Comparison of ENCODE assay signal across 17 cellular contexts in the genomic region with DNA sequence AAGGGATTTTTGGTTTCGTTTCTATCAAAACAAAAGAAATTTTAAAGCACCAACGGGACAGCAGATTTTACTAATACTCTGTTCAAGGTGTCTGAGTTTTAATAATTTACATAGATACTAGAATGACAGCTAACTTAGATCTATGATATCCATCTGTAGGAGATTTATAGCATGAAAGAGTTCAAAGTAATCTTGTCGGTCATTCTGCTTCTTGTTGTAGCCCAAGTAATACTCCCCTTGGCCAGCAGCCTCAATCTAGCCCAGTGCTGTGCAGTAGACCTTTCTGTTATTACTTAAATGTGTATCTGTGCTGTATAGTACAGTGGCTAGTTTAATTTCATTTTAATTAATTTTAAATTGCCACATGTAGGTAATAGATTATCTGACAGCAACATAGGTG.
"Had no signal": no experiment of that assay in that cellular context is flagged by ENCODE, and none has a peak within 500 bp of the region (broad histone marks: within the 10 kb centered on the region; RNA-seq: fewer than 3 reads in every experiment).

No MANE protein-coding gene starts in this region.

- H3K27me3 Mint-ChIP-seq: activated CD4-positive, alpha-beta T cell treated with anti-CD3 and anti-CD28 coated beads, Interleukin-2, amount 10 ng/mL, durations not matched to agents 7 days and 5 days had no signal

- DNase-seq: activated CD4-positive, alpha-beta T cell treated with anti-CD3 and anti-CD28 coated beads, Interleukin-2, amount 10 ng/mL, durations not matched to agents 7 days and 5 days; activated effector memory CD4-positive, alpha-beta T cell treated with anti-CD3 and anti-CD28 coated beads, Interleukin-2, amount 50 U/mL, for 16 hours; activated T-cell treated with anti-CD3 and anti-CD28 coated beads, Interleukin-2, amount 50 U/mL, for 1 hour; anterior cingulate cortex; dorsolateral prefrontal cortex; heart left ventricle; left lung; mesendoderm; pancreas; stimulated activated CD4-positive, alpha-beta T cell treated with anti-CD3 and anti-CD28 coated beads, Interleukin-15, amount 100 ng/mL, for 24 hours; stimulated activated CD4-positive, alpha-beta T cell treated with anti-CD3 and anti-CD28 coated beads, Interleukin-4, amount 100 ng/mL, for 24 hours; tibial artery; uterus had no signal

- H3K4me3 ChIP-seq: dorsolateral prefrontal cortex, heart left ventricle, left lung, pancreas, tibial artery, uterus had no signal

- H3K27ac ChIP-seq: heart left ventricle, left lung, pancreas, tibial artery, uterus had no signal

- H3K27me3 ChIP-seq: dorsolateral prefrontal cortex, heart left ventricle, left lung, pancreas, tibial artery, uterus had no signal

- H3K27ac Mint-ChIP-seq: activated CD4-positive, alpha-beta T cell treated with anti-CD3 and anti-CD28 coated beads, Interleukin-2, amount 10 ng/mL, durations not matched to agents 7 days and 5 days; activated naive CD4-positive, alpha-beta T cell treated with anti-CD3 and anti-CD28 coated beads, Interleukin-2, amount 50 U/mL, for 72 hours; T-helper 1 cell treated with Interleukin-12 subunit alpha and Interleukin-12 subunit beta and Interleukin-4 antibody, amounts not matched to agents 30 μg/mL and 1 μg/mL, for 36 hours; WTC11 had no signal

- H3K9me3 ChIP-seq: heart left ventricle, left lung, pancreas, tibial artery, uterus had no signal

- H3K4me1 ChIP-seq: uterus had no signal

- H3K9me3 Mint-ChIP-seq: activated CD4-positive, alpha-beta T cell treated with anti-CD3 and anti-CD28 coated beads, Interleukin-2, amount 10 ng/mL, durations not matched to agents 7 days and 5 days; activated naive CD4-positive, alpha-beta T cell treated with anti-CD3 and anti-CD28 coated beads, Interleukin-2, amount 50 U/mL, for 72 hours; neural crest cell; T-helper 1 cell treated with Interleukin-12 subunit alpha and Interleukin-12 subunit beta and Interleukin-4 antibody, amounts not matched to agents 30 μg/mL and 1 μg/mL, for 36 hours; WTC11 had no signal

- H3K36me3 ChIP-seq: pancreas had no signal

- ATAC-seq: activated naive CD4-positive, alpha-beta T cell treated with anti-CD3 and anti-CD28 coated beads, Interleukin-2, amount 50 U/mL, for 72 hours; heart left ventricle; left lung; pancreas; WTC11 had no signal

- H3K4me3 Mint-ChIP-seq: activated CD4-positive, alpha-beta T cell treated with anti-CD3 and anti-CD28 coated beads, Interleukin-2, amount 10 ng/mL, durations not matched to agents 7 days and 5 days; neural crest cell; T-helper 1 cell treated with Interleukin-12 subunit alpha and Interleukin-12 subunit beta and Interleukin-4 antibody, amounts not matched to agents 30 μg/mL and 1 μg/mL, for 36 hours; WTC11 had no signal
